ENCODE assay signal across 18 cellular contexts in genomic region chr1:82330330-82330729, GRCh38.
DNase-seq lines count a peak whose midpoint lies in the region; ATAC-seq, FAIRE-seq and TF ChIP-seq lines count a peak whose summit lies in the region.
"Had no signal": no experiment of that assay in that cellular context is flagged by ENCODE, and none has a peak within 500 bp of the region (broad histone marks: within the 10 kb centered on the region; RNA-seq: fewer than 3 reads in every experiment).

No MANE protein-coding gene starts in this region.

- H4K8ac ChIP-seq in neuronal stem cell (ENCODE audit: low read depth, low read length): no peak overlapping the region

- H2AK5ac ChIP-seq in neuronal stem cell (ENCODE audit: low read depth, low read length): no peak overlapping the region

- WGBS in gastroesophageal sphincter (ENCODE audit: low coverage in 1 of 2), 2 donors: 92 to 100% methylated on average over 2 of the region's 3 CpGs
- WGBS in neuronal stem cell (ENCODE audit: extremely low coverage in 2 of 2, insufficient read length in 2 of 2, insufficient replicate concordance in 1 of 2), 2 donors: no CpG with 5 or more reads among the region's 3 CpGs
- 74 to 88% (median 82%) methylated on average over 3 of the region's 3 CpGs for WGBS in spleen, 5 donors

- H3K79me1 ChIP-seq in neuronal stem cell (ENCODE audit: low read depth, low read length): no peaks in the 10 kb centered on the region

- H3K36me3 ChIP-seq in gastroesophageal sphincter: no peaks in the 10 kb centered on the region
- no peaks in the 10 kb centered on the region for H3K36me3 ChIP-seq in neuronal stem cell (replicated peaks in 1 of 2; ENCODE audit: control insufficient read depth in 2 of 2, insufficient read depth in 2 of 2, low read length in 2 of 2)
- no peaks in the 10 kb centered on the region for H3K36me3 ChIP-seq in spleen

- FAIRE-seq in H54 (lab: Jason Lieb, UNC): no peak
- FAIRE-seq: D721Med, GM12892, GM19239 had no signal

- H3K23ac ChIP-seq in neuronal stem cell (ENCODE audit: low read depth, low read length, poor library complexity): no peak overlapping the region

- DNase-seq in Right ventricle myocardium inferior (ENCODE audit: missing footprints) (peak; percentile 15), left cardiac atrium (no peak), neuronal stem cell (ENCODE audit: low spot score) (no peak), NCI-H82 treated with DMSO at 0.1 percent for 48 hours (lab: John Stamatoyannopoulos, UW; ENCODE audit: unreplicated experiment) (no peak), spleen (no peak), H54 (ENCODE audit: insufficient read length, low spot score) (no peak)
- DNase-seq: CD8-positive, alpha-beta T cell; COR-L47; DMS153; DMS79 treated with DMSO at 0.1 percent for 48 hours; EL; GDM1; GOT3 had no signal

- H3K27me3 ChIP-seq in gastroesophageal sphincter (no peaks in the 10 kb centered on the region), neuronal stem cell (ENCODE audit: control insufficient read depth in 3 of 3, insufficient read depth in 3 of 3, low read depth in 1 of 3, low read length in 3 of 3) (peaks cover 0 to 18% (median 0%) of the 10 kb centered on the region in 3 experiments), spleen (replicated peaks in 1 of 7) (no peaks in the 10 kb centered on the region)

- H3K18ac ChIP-seq in neuronal stem cell (ENCODE audit: low read length): peak overlapping the region; percentile 76

- ATAC-seq in Right ventricle myocardium inferior (no peak), left cardiac atrium (no peak), gastroesophageal sphincter (peak; percentile 22)
- ATAC-seq: CD8-positive, alpha-beta T cell had no signal

- peak overlapping the region; percentile 35 for H2BK120ac ChIP-seq in neuronal stem cell (ENCODE audit: low read depth, low read length)

- TF ChIP-seq EP300 in gastroesophageal sphincter (IDR thresholded peaks at IDR 0.05): no peak

- no peak overlapping the region for H2BK5ac ChIP-seq in neuronal stem cell (ENCODE audit: low read length)

- TF ChIP-seq POLR2A in gastroesophageal sphincter (IDR thresholded peaks at IDR 0.05) (no peak), spleen (IDR thresholded peaks at IDR 0.05) (no peak), H54 (IDR thresholded peaks at IDR 0.05; ENCODE audit: low read depth, low read length) (no peak)

- H3K9ac ChIP-seq in neuronal stem cell (ENCODE audit: low read depth, low read length, poor library complexity): no peak overlapping the region

- H3K9me3 ChIP-seq in gastroesophageal sphincter: no peaks in the 10 kb centered on the region
- H3K9me3 ChIP-seq in neuronal stem cell (replicated peaks in 1 of 2; ENCODE audit: control insufficient read depth in 2 of 2, insufficient read depth in 1 of 2, low read depth in 1 of 2, low read length in 2 of 2): peaks cover 0 to 13% of the 10 kb centered on the region in 2 donors
- H3K9me3 ChIP-seq in spleen: peaks cover 0 to 14% (median 7%) of the 10 kb centered on the region in 8 donors

- peak overlapping the region; percentile 33 for H3K14ac ChIP-seq in neuronal stem cell (ENCODE audit: low read length)

- no peak overlapping the region for H3K4me2 ChIP-seq in neuronal stem cell (ENCODE audit: insufficient read depth, low read length, poor library complexity, severe bottlenecking)

- H2BK12ac ChIP-seq in neuronal stem cell (ENCODE audit: low read length): no peak overlapping the region

- no peak overlapping the region for H3K4ac ChIP-seq in neuronal stem cell (ENCODE audit: low read length)

- intact Hi-C loops in Right ventricle myocardium inferior (cut with DNase I): no loop called here
- intact Hi-C loops in left cardiac atrium (cut with DNase I): no loop called here
- intact Hi-C loops in spleen (cut with DNase I; ENCODE audit: low total_unique reads): no loop called here

- no peak overlapping the region for H3K4me3 ChIP-seq in gastroesophageal sphincter
- H3K4me3 ChIP-seq in neuronal stem cell (ENCODE audit: low read length in 2 of 2): no peak overlapping the region
- no peak overlapping the region for H3K4me3 ChIP-seq in spleen

- no peaks in the 10 kb centered on the region for H3K4me1 ChIP-seq in gastroesophageal sphincter
- H3K4me1 ChIP-seq in neuronal stem cell (ENCODE audit: control insufficient read depth in 2 of 2, insufficient read depth in 1 of 2, low read depth in 1 of 2, low read length in 2 of 2): peaks cover 3% of the 10 kb centered on the region in 2 donors
- H3K4me1 ChIP-seq in spleen: no peaks in the 10 kb centered on the region

- no peak for TF ChIP-seq CTCF in gastroesophageal sphincter (IDR thresholded peaks at IDR 0.05)
- no peak for TF ChIP-seq CTCF in spleen (IDR thresholded peaks at IDR 0.05 in 8 of 11, conservative IDR thresholded peaks at IDR 0.05 in 3 of 11)

- H3K27ac ChIP-seq in gastroesophageal sphincter (no peak overlapping the region), neuronal stem cell (replicated peaks; ENCODE audit: low read length) (no peak overlapping the region), spleen (no peak overlapping the region)
- H3K27ac ChIP-seq: 22Rv1 had no signal

- H4K91ac ChIP-seq in neuronal stem cell (ENCODE audit: low read depth, low read length, poor library complexity): no peak overlapping the region

- H2BK15ac ChIP-seq in neuronal stem cell (ENCODE audit: low read length): no peak overlapping the region

- no peak overlapping the region for H2AFZ ChIP-seq in neuronal stem cell (ENCODE audit: low read length)
